Comparison of ENCODE assay signal across 32 cellular contexts in genomic region chr11:1353383-1354124, GRCh38. TPM values are rescaled to one million over a fixed set of nuclear protein-coding genes. Genes with fewer than 3 reads are reported as not detected.
A peak's percentile ranks its signal among the peaks of the same experiment; 100 is the strongest.
DNase-seq lines count a peak whose midpoint lies in the region; ATAC-seq, FAIRE-seq and TF ChIP-seq lines count a peak whose summit lies in the region.
"Had no signal": no experiment of that assay in that cellular context is flagged by ENCODE, and none has a peak within 500 bp of the region (broad histone marks: within the 10 kb centered on the region; RNA-seq: fewer than 3 reads in every experiment).

No MANE protein-coding gene starts in this region.

- H3K9me3 ChIP-seq in HepG2 (ENCODE audit: low read length), result no peaks in the 10 kb centered on the region
- H3K9me3 ChIP-seq in right lobe of liver, result no peaks in the 10 kb centered on the region
- H3K9me3 ChIP-seq in K562 (replicated peaks; ENCODE audit: control insufficient read depth, insufficient read depth, low read depth, low read length), result no peaks in the 10 kb centered on the region
- H3K9me3 ChIP-seq: ascending aorta, gastroesophageal sphincter, MG63, neutrophil, psoas muscle, transverse colon had no signal

- FAIRE-seq in HepG2 (lab: Jason Lieb, UNC) (no peak), K562 (lab: Jason Lieb, UNC) (no peak)
- FAIRE-seq: endothelial cell of umbilical vein, H1, RCC 7860 had no signal

- BruUV-seq in HepG2 (replicated peaks; lab: Mats Ljungman, UMichigan) (no TSS peak), K562 (replicated peaks; lab: Mats Ljungman, UMichigan) (no TSS peak)

- intact Hi-C loops in HepG2 (cut with micrococcal nuclease; ENCODE audit: unreplicated experiment) (no loop called here), right lobe of liver (cut with DNase I) (no loop called here), K562 (cut with micrococcal nuclease) (no loop called here)

- no peak for TF ChIP-seq RAD21 in HepG2 (CRISPR knock-in tag; IDR thresholded peaks at IDR 0.05)
- no peak for TF ChIP-seq RAD21 in K562 (CRISPR knock-in tag; conservative IDR thresholded peaks at IDR 0.05 in 1 of 2, IDR thresholded peaks at IDR 0.05 in 1 of 2)

- no peak overlapping the region for H3K27ac ChIP-seq in HepG2 (ENCODE audit: extremely low read length, insufficient read depth, low read length)
- no peak overlapping the region for H3K27ac ChIP-seq in right lobe of liver
- H3K27ac ChIP-seq in K562 (ENCODE audit: extremely low read depth, low read depth, low read length), result no peak overlapping the region
- H3K27ac ChIP-seq: ascending aorta, dorsolateral prefrontal cortex, gastroesophageal sphincter, neutrophil, psoas muscle, skin epidermis, transverse colon had no signal

- H3K9ac ChIP-seq in HepG2 (ENCODE audit: insufficient read depth, low read depth, low read length), result no peak overlapping the region
- no peak overlapping the region; a peak in 1 of 4 replicates for H3K9ac ChIP-seq in K562 (ENCODE audit: insufficient read depth in 1 of 2, low read depth in 2 of 2, low read length in 2 of 2)

- no peaks in the 10 kb centered on the region for H3K36me3 ChIP-seq in HepG2 (replicated peaks in 1 of 2; ENCODE audit: control insufficient read depth in 1 of 2, insufficient read depth in 2 of 2, low read length in 2 of 2)
- H3K36me3 ChIP-seq in right lobe of liver, result no peaks in the 10 kb centered on the region
- no peaks in the 10 kb centered on the region for H3K36me3 ChIP-seq in K562 (ENCODE audit: control insufficient read depth, insufficient read depth, low read length)
- H3K36me3 ChIP-seq: ascending aorta, gastroesophageal sphincter, MG63, neutrophil, transverse colon had no signal

- DNase-seq in HepG2 (ENCODE audit: low spot score) (no peak), right lobe of liver (no peak), K562 (ENCODE audit: extremely low read depth in 1 of 4, low spot score in 3 of 4) (no peak), retina (peak; percentile 36), cortex of kidney (lab: John Stamatoyannopoulos, UW) (no peak), midbrain (lab: John Stamatoyannopoulos, UW) (no peak), AG08396 (ENCODE audit: low spot score) (no peak)
- DNase-seq: activated CD4-positive, alpha-beta T cell treated with anti-CD3 and anti-CD28 coated beads, Interleukin-2, amount 50 U/mL, for 48 hours; activated CD4-positive, CD25-positive, alpha-beta regulatory T cell; activated CD8-positive, alpha-beta memory T cell treated with anti-CD3 and anti-CD28 coated beads, Interleukin-2, amount 50 U/mL, for 48 hours; C1 segment of cervical spinal cord; Calu3; caudate nucleus; dorsolateral prefrontal cortex; hippocampal formation; KBM-7; MG63; NCI-H1105 treated with DMSO at 0.1 percent for 48 hours; NCI-H1930; NCI-H524 treated with DMSO at 0.1 percent for 48 hours; SIG-M5; stimulated activated CD4-positive, alpha-beta T cell treated with anti-CD3 and anti-CD28 coated beads, Interleukin-1b, Interleukin-23, amount 100 ng/mL, for 48 hours; transverse colon had no signal

- ATAC-seq in HepG2 (peak; percentile 43), right lobe of liver (no peak), K562 (peak; percentile 16; the same call in 2 of the 3 replicates)
- ATAC-seq: activated T-helper 17 cell treated with anti-CD3 and anti-CD28 coated beads, Interleukin-2, amount 50 U/mL, for 72 hours; gastroesophageal sphincter; psoas muscle had no signal

- no peak for TF ChIP-seq CTCF in HepG2 (CRISPR knock-in tag; IDR thresholded peaks at IDR 0.05)
- no peak for TF ChIP-seq CTCF in right lobe of liver (IDR thresholded peaks at IDR 0.05)
- no peak for TF ChIP-seq CTCF in K562 (IDR thresholded peaks at IDR 0.05 in 2 of 3, conservative IDR thresholded peaks at IDR 0.05 in 1 of 3; ENCODE audit: insufficient read depth in 2 of 3, low read depth in 1 of 3, low read length in 3 of 3)

- peaks cover 5 to 68% of the 10 kb centered on the region in 2 experiments; a peak in 4 of 5 replicates for H3K27me3 ChIP-seq in HepG2 (ENCODE audit: control insufficient read depth in 1 of 2, insufficient read depth in 2 of 2, low read length in 2 of 2)
- H3K27me3 ChIP-seq in right lobe of liver, result no peaks in the 10 kb centered on the region
- H3K27me3 ChIP-seq in K562 (ENCODE audit: control insufficient read depth in 2 of 2, insufficient read depth in 2 of 2, low read length in 2 of 2), result peaks cover 16 to 56% of the 10 kb centered on the region in 2 experiments; a peak in 4 of 5 replicates
- H3K27me3 ChIP-seq: ascending aorta, dorsolateral prefrontal cortex had no signal

- no peak overlapping the region for H3K4me2 ChIP-seq in HepG2 (ENCODE audit: low read depth, low read length)
- no peak overlapping the region for H3K4me2 ChIP-seq in K562 (ENCODE audit: insufficient read depth, low read length)

- H3K79me2 ChIP-seq in HepG2 (ENCODE audit: insufficient read depth, low read length) (no peaks in the 10 kb centered on the region), K562 (ENCODE audit: control insufficient read depth, insufficient read depth, low read length) (no peaks in the 10 kb centered on the region)

- TF ChIP-seq EP300 in HepG2 (IDR thresholded peaks at IDR 0.05; ENCODE audit: low read depth in 2 of 2, low read length in 2 of 2) (no peak), HepG2 (CRISPR knock-in tag; IDR thresholded peaks at IDR 0.05; ENCODE audit: borderline replicate concordance) (no peak), K562 (IDR thresholded peaks at IDR 0.05; ENCODE audit: low read length) (no peak)

- no peak overlapping the region for H3K4me3 ChIP-seq in HepG2 (replicated peaks in 1 of 3; ENCODE audit: insufficient read depth in 1 of 3, low read depth in 2 of 3, low read length in 3 of 3)
- H3K4me3 ChIP-seq in right lobe of liver, result no peak overlapping the region
- no peak overlapping the region for H3K4me3 ChIP-seq in K562
- H3K4me3 ChIP-seq: ascending aorta, dorsolateral prefrontal cortex, gastroesophageal sphincter, MG63, psoas muscle, skin epidermis, transverse colon had no signal

- 30% methylated on average over 21 of the region's 32 CpGs for WGBS in HepG2 (ENCODE audit: low lambda C conversion rate)
- 61% methylated on average over 7 of the region's 32 CpGs for WGBS in right lobe of liver (ENCODE audit: insufficient coverage, low coverage, low lambda C conversion rate, missing lambda C conversion rate)
- WGBS in K562 (ENCODE audit: insufficient coverage, low coverage, missing lambda C conversion rate), result 10% methylated on average over 32 of the region's 32 CpGs

- CTCF ChIA-PET in HepG2 (lab: Yijun Ruan, JAX; ENCODE audit: low intra/inter-chr PET ratio, low total read pairs) (no interaction called here), K562 (lab: Yijun Ruan, JAX; ENCODE audit: low intra/inter-chr PET ratio) (no interaction called here)

- H3K4me1 ChIP-seq in HepG2 (ENCODE audit: insufficient read depth, low read length) (peaks cover 20% of the 10 kb centered on the region), right lobe of liver (no peaks in the 10 kb centered on the region), K562 (replicated peaks in 1 of 2; ENCODE audit: control insufficient read depth in 2 of 2, insufficient read depth in 2 of 2, low read length in 2 of 2) (peaks cover 14 to 46% of the 10 kb centered on the region in 2 experiments; a peak in 4 of 5 replicates)
- H3K4me1 ChIP-seq: ascending aorta, gastroesophageal sphincter, psoas muscle had no signal

- in situ Hi-C loops in HepG2 (cut with HindIII; ENCODE audit: extremely low pct_ligation_motif_present, low pct_unique_long_range_greater_than_20kb), result no loop called here
- in situ Hi-C loops in K562 (cut with MboI), result no loop called here

- no peaks in the 10 kb centered on the region for H3K9me1 ChIP-seq in K562 (ENCODE audit: control insufficient read depth, insufficient read depth, low read length)

- H4K20me1 ChIP-seq in HepG2 (ENCODE audit: insufficient read depth, low read length), result no peaks in the 10 kb centered on the region
- H4K20me1 ChIP-seq in K562 (replicated peaks; ENCODE audit: control insufficient read depth, insufficient read depth, low read length), result peaks cover 6% of the 10 kb centered on the region; the same call in 1 of the 2 replicates

- POLR2A ChIA-PET in HepG2 (lab: Yijun Ruan, JAX) (no interaction called here), K562 (lab: Yijun Ruan, JAX) (interaction anchor here (0.6 to 0.7 kb wide), 2 partner anchors 35 to 36 kb away, joined by 3 read pairs; no protein-coding TSS in a partner anchor)

- TF ChIP-seq POLR2A in HepG2 (IDR thresholded peaks at IDR 0.05; ENCODE audit: insufficient read depth in 1 of 2, low read depth in 2 of 2, low read length in 2 of 2) (no peak), right lobe of liver (IDR thresholded peaks at IDR 0.05) (no peak), K562 (conservative IDR thresholded peaks at IDR 0.05) (no peak)

- H2AFZ ChIP-seq in HepG2 (ENCODE audit: low read length) (no peak overlapping the region), K562 (ENCODE audit: low read depth, low read length) (no peak overlapping the region)

RNA-seq across cellular contexts. Expression of gene BRSK2, which starts 36.2 kb away (rescaled TPM):
- total RNA-seq in HepG2 (2016; rRNA removed; fragmentation: Illumina TruSeq; extraction: Trizol) (0.84 and 1.1 TPM in 2 replicates), right lobe of liver (under 1 TPM in 2 of 6 experiments, not detected in 4; 0.12 to 0.49 TPM), K562 (2014; rRNA removed) (not detected in 2 replicates), K562 (2014; rRNA removed; fragmentation: Illumina TruSeq; extraction: Trizol) (not detected in 2 replicates), K562 (2015; rRNA removed; fragmentation: Illumina TruSeq; extraction: Trizol) (0.19 TPM in 1 of 2 replicates, not detected in the other), K562 (2021) (0.22 TPM in 2 replicates)
- 0.35 and 0.40 TPM in 2 replicates for total RNA-seq in HepG2 (2016; cell fraction: cytosol; rRNA removed; fragmentation: Illumina TruSeq; extraction: Trizol; ENCODE audit: low read depth)
- 0.19 and 0.93 TPM in 2 replicates for total RNA-seq in HepG2 (2016; cell fraction: insoluble cytoplasmic fraction; rRNA removed; fragmentation: Illumina TruSeq; extraction: Trizol)
- 1.1 and 1.3 TPM in 2 replicates for total RNA-seq in HepG2 (2016; cell fraction: membrane; rRNA removed; fragmentation: Illumina TruSeq; extraction: Trizol)
- total RNA-seq in HepG2 (2016; cell fraction: nucleus; rRNA removed; fragmentation: Illumina TruSeq; extraction: Trizol), result 1.3 and 1.7 TPM in 2 replicates
- polyA plus RNA-seq in HepG2 (2011; rRNA removed) (0.74 and 2.3 TPM in 2 replicates), K562 (2011; rRNA removed) (0.14 and 0.24 TPM in 2 replicates), K562 (2014; fragmentation: Illumina TruSeq; extraction: Trizol) (0.06 and 0.44 TPM in 2 replicates), K562 (2014; fragmentation: Nextera tagmentation; extraction: Ambion mirVana) (not detected), K562 (2014; rRNA removed) (0.46 and 0.52 TPM in 2 replicates)
- 0.62 and 0.65 TPM in 2 replicates for polyA plus RNA-seq in HepG2 (2011; cell fraction: cytosol; rRNA removed)
- polyA plus RNA-seq in HepG2 (2011; cell fraction: nucleus; rRNA removed), result 7.2 and 9.9 TPM in 2 replicates
- 0.54 and 1.4 TPM in 2 replicates for polyA plus RNA-seq in HepG2 (2012)
- 0.18 and 0.59 TPM in 2 replicates for polyA plus RNA-seq in HepG2 (2016; cell fraction: cytosol; fragmentation: Illumina TruSeq; extraction: Trizol; ENCODE audit: low read depth)
- 0.59 and 0.72 TPM in 2 replicates for polyA plus RNA-seq in HepG2 (2016; cell fraction: insoluble cytoplasmic fraction; fragmentation: Illumina TruSeq; extraction: Trizol; ENCODE audit: low read depth)
- 0.64 and 0.85 TPM in 2 replicates for polyA plus RNA-seq in HepG2 (2016; cell fraction: membrane; fragmentation: Illumina TruSeq; extraction: Trizol; ENCODE audit: low read depth)
- 1.8 and 3.3 TPM in 2 replicates for polyA plus RNA-seq in HepG2 (2016; cell fraction: nucleus; fragmentation: Illumina TruSeq; extraction: Trizol; ENCODE audit: insufficient read depth, low read depth)
- 0.62 and 1.2 TPM in 2 replicates for polyA minus RNA-seq in HepG2 (2011; rRNA and poly(A)+ RNA removed; ENCODE audit: low replicate concordance)
- 0.88 and 1.3 TPM in 2 replicates for polyA minus RNA-seq in HepG2 (2011; cell fraction: cytosol; rRNA and poly(A)+ RNA removed)
- polyA minus RNA-seq in HepG2 (2011; cell fraction: nucleus; rRNA and poly(A)+ RNA removed), result 0.90 and 3.0 TPM in 2 replicates
- 0.84 and 4.1 TPM in 2 replicates for total RNA-seq in K562 (2011; cell fraction: chromatin; rRNA removed; ENCODE audit: low replicate concordance)
- 1.8 and 2.1 TPM in 2 replicates for total RNA-seq in K562 (2011; cell fraction: nucleolus; rRNA removed)
- 0.84 and 1.2 TPM in 2 replicates for total RNA-seq in K562 (2011; cell fraction: nucleoplasm; rRNA removed)
- 0.34 and 0.55 TPM in 2 replicates for polyA plus RNA-seq in K562 (2011; cell fraction: cytosol; rRNA removed)
- polyA plus RNA-seq in K562 (2011; cell fraction: nucleus; rRNA removed), result 0.65 and 2.2 TPM in 2 replicates
- 0.18 and 0.24 TPM in 2 replicates for polyA plus RNA-seq in K562 (2012)
- 0.39 TPM in 1 of 2 replicates, not detected in the other for polyA minus RNA-seq in K562 (2011; rRNA and poly(A)+ RNA removed)
- not detected in 2 replicates for polyA minus RNA-seq in K562 (2011; cell fraction: cytosol; rRNA and poly(A)+ RNA removed)
- polyA minus RNA-seq in K562 (2011; cell fraction: nucleus; rRNA and poly(A)+ RNA removed), result 0.56 and 1.2 TPM in 2 replicates

RNA-seq across cellular contexts. Expression of gene TOLLIP, which starts 44.1 kb away (rescaled TPM):
- total RNA-seq in HepG2 (2016; rRNA removed; fragmentation: Illumina TruSeq; extraction: Trizol) (19.4 and 25.9 TPM in 2 replicates), right lobe of liver (100 to 1,000 TPM in 1 of 6 experiments, 10 to 100 TPM in 5; 68.3 to 103 (median 88.0) TPM), K562 (2014; rRNA removed) (16.0 and 23.0 TPM in 2 replicates), K562 (2014; rRNA removed; fragmentation: Illumina TruSeq; extraction: Trizol) (1.9 and 2.3 TPM in 2 replicates), K562 (2015; rRNA removed; fragmentation: Illumina TruSeq; extraction: Trizol) (6.9 and 7.1 TPM in 2 replicates), K562 (2021) (22.8 and 25.4 TPM in 2 replicates)
- total RNA-seq in HepG2 (2016; cell fraction: cytosol; rRNA removed; fragmentation: Illumina TruSeq; extraction: Trizol; ENCODE audit: low read depth), result 21.8 and 24.1 TPM in 2 replicates
- total RNA-seq in HepG2 (2016; cell fraction: insoluble cytoplasmic fraction; rRNA removed; fragmentation: Illumina TruSeq; extraction: Trizol), result 18.0 and 24.4 TPM in 2 replicates
- 16.0 and 17.9 TPM in 2 replicates for total RNA-seq in HepG2 (2016; cell fraction: membrane; rRNA removed; fragmentation: Illumina TruSeq; extraction: Trizol)
- total RNA-seq in HepG2 (2016; cell fraction: nucleus; rRNA removed; fragmentation: Illumina TruSeq; extraction: Trizol), result 11.3 and 14.6 TPM in 2 replicates
- polyA plus RNA-seq in HepG2 (2011; rRNA removed) (44.2 and 47.5 TPM in 2 replicates), K562 (2011; rRNA removed) (13.5 and 16.4 TPM in 2 replicates), K562 (2014; fragmentation: Illumina TruSeq; extraction: Trizol) (4.9 and 13.1 TPM in 2 replicates), K562 (2014; fragmentation: Nextera tagmentation; extraction: Ambion mirVana) (under 1 TPM; 0.23 to 0.41 TPM), K562 (2014; rRNA removed) (13.3 and 15.4 TPM in 2 replicates)
- polyA plus RNA-seq in HepG2 (2011; cell fraction: cytosol; rRNA removed), result 27.1 and 38.7 TPM in 2 replicates
- 59.6 and 61.9 TPM in 2 replicates for polyA plus RNA-seq in HepG2 (2011; cell fraction: nucleus; rRNA removed)
- 31.4 and 32.5 TPM in 2 replicates for polyA plus RNA-seq in HepG2 (2012)
- 23.1 and 26.1 TPM in 2 replicates for polyA plus RNA-seq in HepG2 (2016; cell fraction: cytosol; fragmentation: Illumina TruSeq; extraction: Trizol; ENCODE audit: low read depth)
- polyA plus RNA-seq in HepG2 (2016; cell fraction: insoluble cytoplasmic fraction; fragmentation: Illumina TruSeq; extraction: Trizol; ENCODE audit: low read depth), result 40.7 and 53.4 TPM in 2 replicates
- polyA plus RNA-seq in HepG2 (2016; cell fraction: membrane; fragmentation: Illumina TruSeq; extraction: Trizol; ENCODE audit: low read depth), result 25.9 and 29.3 TPM in 2 replicates
- 27.5 and 35.7 TPM in 2 replicates for polyA plus RNA-seq in HepG2 (2016; cell fraction: nucleus; fragmentation: Illumina TruSeq; extraction: Trizol; ENCODE audit: insufficient read depth, low read depth)
- 19.2 and 101 TPM in 2 replicates for polyA minus RNA-seq in HepG2 (2011; rRNA and poly(A)+ RNA removed; ENCODE audit: low replicate concordance)
- 14.2 and 15.4 TPM in 2 replicates for polyA minus RNA-seq in HepG2 (2011; cell fraction: cytosol; rRNA and poly(A)+ RNA removed)
- 17.4 and 24.5 TPM in 2 replicates for polyA minus RNA-seq in HepG2 (2011; cell fraction: nucleus; rRNA and poly(A)+ RNA removed)
- 28.7 and 53.4 TPM in 2 replicates for total RNA-seq in K562 (2011; cell fraction: chromatin; rRNA removed; ENCODE audit: low replicate concordance)
- 24.0 and 26.7 TPM in 2 replicates for total RNA-seq in K562 (2011; cell fraction: nucleolus; rRNA removed)
- total RNA-seq in K562 (2011; cell fraction: nucleoplasm; rRNA removed), result 23.5 and 24.4 TPM in 2 replicates
- 15.0 and 35.2 TPM in 2 replicates for polyA plus RNA-seq in K562 (2011; cell fraction: cytosol; rRNA removed)
- 21.5 and 35.3 TPM in 2 replicates for polyA plus RNA-seq in K562 (2011; cell fraction: nucleus; rRNA removed)
- 20.3 and 28.2 TPM in 2 replicates for polyA plus RNA-seq in K562 (2012)
- 6.0 and 11.6 TPM in 2 replicates for polyA minus RNA-seq in K562 (2011; rRNA and poly(A)+ RNA removed)
- polyA minus RNA-seq in K562 (2011; cell fraction: cytosol; rRNA and poly(A)+ RNA removed), result 10.5 and 28.4 TPM in 2 replicates
- polyA minus RNA-seq in K562 (2011; cell fraction: nucleus; rRNA and poly(A)+ RNA removed), result 9.6 and 13.5 TPM in 2 replicates

Comparison
In these comparisons a context has a peak if more than half of its experiments do, and no peak if none do; other contexts are left out.
1. ATAC-seq: peak in HepG2 (single experiment) and K562 (single experiment); none in right lobe of liver (0 of 4).